In the genomic region with DNA sequence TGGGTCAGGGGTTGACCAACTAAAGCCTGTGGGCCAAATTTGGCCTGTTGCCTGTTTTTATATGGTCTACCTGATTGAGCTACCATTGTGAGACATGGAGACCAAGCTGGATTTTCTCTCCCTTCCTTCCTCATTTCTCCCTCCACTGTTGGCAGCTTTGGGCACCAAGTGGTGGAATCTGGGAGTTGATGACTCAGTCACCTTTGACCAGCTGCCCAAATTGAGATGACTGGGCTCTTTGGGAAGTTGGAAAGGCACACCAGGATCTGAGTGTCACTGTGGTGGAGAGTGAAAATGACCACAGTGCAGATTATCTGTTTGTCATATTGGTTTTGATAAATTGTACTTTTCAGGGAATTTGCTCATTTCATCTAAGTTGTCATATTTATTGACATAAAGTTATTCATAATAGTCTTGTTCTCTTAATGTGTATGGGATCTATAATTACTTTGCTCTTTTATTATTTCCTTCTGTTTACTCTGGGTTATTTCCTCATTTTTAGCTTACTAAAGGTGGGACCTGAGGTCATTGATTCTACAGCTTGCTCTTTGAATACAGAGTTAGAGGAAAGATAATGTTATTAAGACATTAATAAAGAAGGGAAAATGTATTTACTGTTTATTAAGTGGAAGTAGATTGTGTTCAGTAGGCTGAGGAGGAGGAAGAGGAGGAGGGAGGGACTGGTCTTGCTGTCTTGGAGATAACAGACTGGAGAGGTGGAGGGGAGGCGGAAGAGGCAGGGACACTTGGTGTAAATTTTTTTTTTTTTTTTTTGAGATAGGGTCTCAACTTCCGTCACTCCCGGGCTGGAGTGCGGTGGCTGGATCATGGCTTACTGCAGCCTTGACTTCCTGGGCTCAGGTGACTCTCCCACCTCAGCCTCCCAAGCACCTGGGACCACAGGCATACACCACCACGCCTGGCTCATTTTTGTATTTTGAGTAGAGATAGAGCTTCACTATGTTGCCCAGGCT, we compare ENCODE assay signal across 1 cellular context.
TF ChIP-seq lines count a peak whose summit lies in the region.

No MANE protein-coding gene starts in this region.

TF ChIP-seq in SK-N-SH treated with all-trans-retinoic acid at 6 μM for 48 hours, 23 proteins besides CTCF, POLR2A, EP300 and RAD21 (continued from another document):
- TF ChIP-seq, protein P1, sequence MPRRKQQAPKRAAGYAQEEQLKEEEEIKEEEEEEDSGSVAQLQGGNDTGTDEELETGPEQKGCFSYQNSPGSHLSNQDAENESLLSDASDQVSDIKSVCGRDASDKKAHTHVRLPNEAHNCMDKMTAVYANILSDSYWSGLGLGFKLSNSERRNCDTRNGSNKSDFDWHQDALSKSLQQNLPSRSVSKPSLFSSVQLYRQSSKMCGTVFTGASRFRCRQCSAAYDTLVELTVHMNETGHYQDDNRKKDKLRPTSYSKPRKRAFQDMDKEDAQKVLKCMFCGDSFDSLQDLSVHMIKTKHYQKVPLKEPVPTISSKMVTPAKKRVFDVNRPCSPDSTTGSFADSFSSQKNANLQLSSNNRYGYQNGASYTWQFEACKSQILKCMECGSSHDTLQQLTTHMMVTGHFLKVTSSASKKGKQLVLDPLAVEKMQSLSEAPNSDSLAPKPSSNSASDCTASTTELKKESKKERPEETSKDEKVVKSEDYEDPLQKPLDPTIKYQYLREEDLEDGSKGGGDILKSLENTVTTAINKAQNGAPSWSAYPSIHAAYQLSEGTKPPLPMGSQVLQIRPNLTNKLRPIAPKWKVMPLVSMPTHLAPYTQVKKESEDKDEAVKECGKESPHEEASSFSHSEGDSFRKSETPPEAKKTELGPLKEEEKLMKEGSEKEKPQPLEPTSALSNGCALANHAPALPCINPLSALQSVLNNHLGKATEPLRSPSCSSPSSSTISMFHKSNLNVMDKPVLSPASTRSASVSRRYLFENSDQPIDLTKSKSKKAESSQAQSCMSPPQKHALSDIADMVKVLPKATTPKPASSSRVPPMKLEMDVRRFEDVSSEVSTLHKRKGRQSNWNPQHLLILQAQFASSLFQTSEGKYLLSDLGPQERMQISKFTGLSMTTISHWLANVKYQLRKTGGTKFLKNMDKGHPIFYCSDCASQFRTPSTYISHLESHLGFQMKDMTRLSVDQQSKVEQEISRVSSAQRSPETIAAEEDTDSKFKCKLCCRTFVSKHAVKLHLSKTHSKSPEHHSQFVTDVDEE (CRISPR knock-in tag; IDR thresholded peaks at IDR 0.05) = no peak
- TF ChIP-seq GLIS3 (CRISPR knock-in tag; IDR thresholded peaks at IDR 0.05) = no peak
- TF ChIP-seq ZNF565 (CRISPR knock-in tag; conservative IDR thresholded peaks at IDR 0.05; ENCODE audit: low read depth) = no peak
